In genomic region chr6:786946-787763, GRCh38 we compare ENCODE assay signal across 8 cellular contexts.
DNase-seq lines count a peak whose midpoint lies in the region; ATAC-seq and TF ChIP-seq lines count a peak whose summit lies in the region.

No MANE protein-coding gene starts in this region.

- H3K79me2 ChIP-seq in OCI-LY7 (ENCODE audit: insufficient read depth, low read depth, low read length), result no peaks in the 10 kb centered on the region
- no peaks in the 10 kb centered on the region for H3K79me2 ChIP-seq in fibroblast of lung (ENCODE audit: control insufficient read depth, insufficient read depth, low read length)

- H3K27ac ChIP-seq in OCI-LY7 (ENCODE audit: low read depth, low read length, poor library complexity, severe bottlenecking) (no peak overlapping the region), fibroblast of lung (ENCODE audit: insufficient read depth, low read length) (no peak overlapping the region)

- H3K36me3 ChIP-seq in OCI-LY7 (ENCODE audit: insufficient read depth, low read length) (no peaks in the 10 kb centered on the region), fibroblast of lung (ENCODE audit: control insufficient read depth, insufficient read depth, low read length) (no peaks in the 10 kb centered on the region)

- peak; percentile 83 for TF ChIP-seq CTCF in OCI-LY7 (conservative IDR thresholded peaks at IDR 0.05; ENCODE audit: low read length)
- TF ChIP-seq CTCF in fibroblast of lung (conservative IDR thresholded peaks at IDR 0.05 in 1 of 2, IDR thresholded peaks at IDR 0.05 in 1 of 2; ENCODE audit: low read depth in 1 of 2, low read length in 2 of 2), result peak; percentile 49 to 60
- TF ChIP-seq CTCF in type B pancreatic cell (conservative IDR thresholded peaks at IDR 0.05), result peak; percentile 72
- TF ChIP-seq CTCF in Calu3 (IDR thresholded peaks at IDR 0.05; ENCODE audit: unreplicated experiment), result no peak

- H3K27ac Mint-ChIP-seq in type B pancreatic cell (no peak overlapping the region), Calu3 (ENCODE audit: unreplicated experiment) (no peak overlapping the region)

- peaks cover 12% of the 10 kb centered on the region for H3K27me3 Mint-ChIP-seq in type B pancreatic cell
- no peaks in the 10 kb centered on the region for H3K27me3 Mint-ChIP-seq in Calu3 (ENCODE audit: unreplicated experiment)

- CTCF ChIA-PET in OCI-LY7 (lab: Charles Lee; ENCODE audit: unreplicated experiment), result interaction anchor here (1.7 kb wide), 1 partner anchor 194 kb away, joined by 4 read pairs; no protein-coding TSS in a partner anchor
- CTCF ChIA-PET in Calu3 (lab: Charles Lee), result no interaction called here

- H3K4me3 ChIP-seq in OCI-LY7 (ENCODE audit: low read depth, low read length, poor library complexity, severe bottlenecking), result no peak overlapping the region
- H3K4me3 ChIP-seq in fibroblast of lung (replicated peaks in 1 of 4; ENCODE audit: control extremely low read depth in 1 of 4, insufficient read depth in 1 of 4, low read depth in 3 of 4, low read length in 4 of 4), result no peak overlapping the region

- H3K4me1 Mint-ChIP-seq in type B pancreatic cell (ENCODE audit: unreplicated experiment), result no peaks in the 10 kb centered on the region
- H3K4me1 Mint-ChIP-seq in Calu3 (ENCODE audit: low read depth, unreplicated experiment), result no peaks in the 10 kb centered on the region

- H3K9me3 ChIP-seq in OCI-LY7 (ENCODE audit: low read length), result no peaks in the 10 kb centered on the region
- H3K9me3 ChIP-seq in fibroblast of lung (ENCODE audit: control insufficient read depth, insufficient read depth, low read depth, low read length), result no peaks in the 10 kb centered on the region

- DNase-seq in stimulated activated CD4-positive, alpha-beta T cell treated with anti-CD3 and anti-CD28 coated beads, Interleukin-1b, Interleukin-23, amount 100 ng/mL, for 48 hours, result peak; percentile 13
- no peak for DNase-seq in stimulated activated CD4-positive, alpha-beta T cell treated with anti-CD3 and anti-CD28 coated beads, Interleukin-4, amount 100 ng/mL, for 1 hour
- DNase-seq in OCI-LY7 (ENCODE audit: low spot score) (peak; percentile 35), fibroblast of lung (ENCODE audit: low read depth in 2 of 2) (no peak), type B pancreatic cell (ENCODE audit: extremely low spot score, unreplicated experiment) (no peak), Calu3 (no peak), NCI-H748 treated with DMSO at 0.1 percent for 48 hours (lab: John Stamatoyannopoulos, UW) (no peak)

- intact Hi-C loops in OCI-LY7 (cut with micrococcal nuclease; ENCODE audit: unreplicated experiment) (loop anchor here (1.0 to 5.0 kb wide), 2 partner anchors 65 to 194 kb away; no protein-coding TSS in a partner anchor), Calu3 (cut with micrococcal nuclease; ENCODE audit: unreplicated experiment) (no loop called here)

- no peak for ATAC-seq in GM19023 (IDR thresholded peaks at IDR 0.05; ENCODE audit: unreplicated experiment)

- H3K9me3 Mint-ChIP-seq in type B pancreatic cell, result peaks cover 3% of the 10 kb centered on the region
- no peaks in the 10 kb centered on the region for H3K9me3 Mint-ChIP-seq in Calu3 (ENCODE audit: low read depth, unreplicated experiment)

- H4K20me1 ChIP-seq in OCI-LY7 (ENCODE audit: insufficient read depth, low read length), result no peaks in the 10 kb centered on the region
- H4K20me1 ChIP-seq in fibroblast of lung (ENCODE audit: control insufficient read depth, extremely low read depth, insufficient read depth, low read length), result no peaks in the 10 kb centered on the region

- POLR2A ChIA-PET in OCI-LY7 (lab: Charles Lee), result interaction anchor here (0.8 kb wide), 1 partner anchor 193 kb away, joined by 4 read pairs; no protein-coding TSS in a partner anchor

- no peak overlapping the region for H3K9ac ChIP-seq in fibroblast of lung (ENCODE audit: insufficient read depth, low read length)

- H3K36me3 Mint-ChIP-seq in type B pancreatic cell (peaks cover 3% of the 10 kb centered on the region), Calu3 (ENCODE audit: insufficient read depth, unreplicated experiment) (no peaks in the 10 kb centered on the region)

- no peaks in the 10 kb centered on the region for H3K27me3 ChIP-seq in fibroblast of lung (ENCODE audit: control insufficient read depth, insufficient read depth, low read length)

- BruUV-seq in OCI-LY7 (replicated peaks; lab: Mats Ljungman, UMichigan) (no TSS peak), Calu3 (replicated peaks; lab: Mats Ljungman, UMichigan) (no TSS peak)

- H2AFZ ChIP-seq in OCI-LY7 (ENCODE audit: low read length) (no peak overlapping the region), fibroblast of lung (ENCODE audit: low read length) (no peak overlapping the region)

- no peaks in the 10 kb centered on the region for H3K9me2 ChIP-seq in OCI-LY7 (ENCODE audit: insufficient read depth, low read length)

- H3K4me3 Mint-ChIP-seq in type B pancreatic cell (no peak overlapping the region), Calu3 (ENCODE audit: low read depth, unreplicated experiment) (no peak overlapping the region)

- H3K4me1 ChIP-seq in OCI-LY7 (ENCODE audit: insufficient read depth, low read length, poor library complexity, severe bottlenecking) (no peaks in the 10 kb centered on the region), fibroblast of lung (ENCODE audit: control insufficient read depth, extremely low read depth, insufficient read depth, low read length) (no peaks in the 10 kb centered on the region)

- H3K4me2 ChIP-seq in OCI-LY7 (ENCODE audit: low read length) (no peak overlapping the region), fibroblast of lung (ENCODE audit: extremely low read depth, insufficient read depth, low read length) (no peak overlapping the region)

Comparison
In these comparisons a context has a peak if more than half of its experiments do, and no peak if none do; other contexts are left out.
1. DNase-seq: peak in stimulated activated CD4-positive, alpha-beta T cell treated with anti-CD3 and anti-CD28 coated beads, Interleukin-1b, Interleukin-23, amount 100 ng/mL, for 48 hours (single experiment) and OCI-LY7 (single experiment); none in stimulated activated CD4-positive, alpha-beta T cell treated with anti-CD3 and anti-CD28 coated beads, Interleukin-4, amount 100 ng/mL, for 1 hour (single experiment), fibroblast of lung (0 of 2), type B pancreatic cell (single experiment), Calu3 (single experiment) and NCI-H748 treated with DMSO at 0.1 percent for 48 hours (single experiment).